Comparison of ENCODE assay signal across 1 cellular context in the genomic region with DNA sequence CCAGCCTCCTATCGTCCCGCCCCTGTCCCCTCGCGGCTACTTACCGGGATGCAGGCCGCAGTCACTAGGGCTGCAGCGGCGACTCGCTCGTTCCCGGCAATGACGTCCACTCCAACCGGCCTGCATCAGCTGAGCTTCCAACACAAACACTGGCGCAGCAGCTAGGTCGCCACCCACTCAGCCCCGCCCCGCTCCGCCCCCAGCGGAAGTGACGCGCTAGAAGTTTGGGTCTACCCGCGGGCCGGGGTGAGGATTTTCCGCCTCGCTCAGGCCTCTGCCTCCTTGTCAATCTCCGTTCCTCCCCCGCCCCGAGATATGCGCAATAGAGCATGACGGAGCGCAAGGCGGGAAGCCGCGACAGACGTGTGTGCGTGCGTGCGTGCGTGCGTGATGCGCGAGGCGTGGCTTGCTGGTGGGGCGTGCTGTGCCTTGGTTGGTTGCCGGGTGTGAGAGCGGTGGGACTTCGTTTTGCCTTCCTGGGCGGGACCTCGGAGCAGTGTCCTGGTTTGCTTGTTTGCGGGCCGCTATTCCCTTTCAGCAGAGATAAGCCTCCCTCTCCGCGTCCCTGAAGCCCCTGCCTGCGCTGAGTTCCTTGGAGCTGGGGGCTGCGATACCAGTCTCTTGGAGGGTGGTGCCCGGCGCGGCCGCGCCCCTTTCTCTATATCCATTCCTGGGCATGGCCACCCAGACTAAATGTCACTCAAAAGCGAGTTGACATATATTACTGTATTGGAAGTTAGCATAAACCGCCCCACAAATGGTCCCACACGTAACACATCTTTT.
TF ChIP-seq lines count a peak whose summit lies in the region.

A gene with protein sequence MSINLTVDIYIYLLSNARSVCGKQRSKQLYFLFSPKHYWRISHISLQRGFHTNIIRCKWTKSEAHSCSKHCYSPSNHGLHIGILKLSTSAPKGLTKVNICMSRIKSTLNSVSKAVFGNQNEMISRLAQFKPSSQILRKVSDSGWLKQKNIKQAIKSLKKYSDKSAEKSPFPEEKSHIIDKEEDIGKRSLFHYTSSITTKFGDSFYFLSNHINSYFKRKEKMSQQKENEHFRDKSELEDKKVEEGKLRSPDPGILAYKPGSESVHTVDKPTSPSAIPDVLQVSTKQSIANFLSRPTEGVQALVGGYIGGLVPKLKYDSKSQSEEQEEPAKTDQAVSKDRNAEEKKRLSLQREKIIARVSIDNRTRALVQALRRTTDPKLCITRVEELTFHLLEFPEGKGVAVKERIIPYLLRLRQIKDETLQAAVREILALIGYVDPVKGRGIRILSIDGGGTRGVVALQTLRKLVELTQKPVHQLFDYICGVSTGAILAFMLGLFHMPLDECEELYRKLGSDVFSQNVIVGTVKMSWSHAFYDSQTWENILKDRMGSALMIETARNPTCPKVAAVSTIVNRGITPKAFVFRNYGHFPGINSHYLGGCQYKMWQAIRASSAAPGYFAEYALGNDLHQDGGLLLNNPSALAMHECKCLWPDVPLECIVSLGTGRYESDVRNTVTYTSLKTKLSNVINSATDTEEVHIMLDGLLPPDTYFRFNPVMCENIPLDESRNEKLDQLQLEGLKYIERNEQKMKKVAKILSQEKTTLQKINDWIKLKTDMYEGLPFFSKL (minus strand): TSS at position 151 of the 783 bp plus-strand sequence. CDS start 10,644 bp downstream, outside the sequence.

TF ChIP-seq in K562, 482 proteins besides CTCF, POLR2A, EP300 and RAD21 (continued from another document and continues in another):
- TF ChIP-seq, protein P1, sequence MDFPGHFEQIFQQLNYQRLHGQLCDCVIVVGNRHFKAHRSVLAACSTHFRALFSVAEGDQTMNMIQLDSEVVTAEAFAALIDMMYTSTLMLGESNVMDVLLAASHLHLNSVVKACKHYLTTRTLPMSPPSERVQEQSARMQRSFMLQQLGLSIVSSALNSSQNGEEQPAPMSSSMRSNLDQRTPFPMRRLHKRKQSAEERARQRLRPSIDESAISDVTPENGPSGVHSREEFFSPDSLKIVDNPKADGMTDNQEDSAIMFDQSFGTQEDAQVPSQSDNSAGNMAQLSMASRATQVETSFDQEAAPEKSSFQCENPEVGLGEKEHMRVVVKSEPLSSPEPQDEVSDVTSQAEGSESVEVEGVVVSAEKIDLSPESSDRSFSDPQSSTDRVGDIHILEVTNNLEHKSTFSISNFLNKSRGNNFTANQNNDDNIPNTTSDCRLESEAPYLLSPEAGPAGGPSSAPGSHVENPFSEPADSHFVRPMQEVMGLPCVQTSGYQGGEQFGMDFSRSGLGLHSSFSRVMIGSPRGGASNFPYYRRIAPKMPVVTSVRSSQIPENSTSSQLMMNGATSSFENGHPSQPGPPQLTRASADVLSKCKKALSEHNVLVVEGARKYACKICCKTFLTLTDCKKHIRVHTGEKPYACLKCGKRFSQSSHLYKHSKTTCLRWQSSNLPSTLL (IDR thresholded peaks at IDR 0.05) = no peak
- TF ChIP-seq NFE2 (IDR thresholded peaks at IDR 0.05; ENCODE audit: low read depth) = peak; percentile 80
- TF ChIP-seq, protein P2, sequence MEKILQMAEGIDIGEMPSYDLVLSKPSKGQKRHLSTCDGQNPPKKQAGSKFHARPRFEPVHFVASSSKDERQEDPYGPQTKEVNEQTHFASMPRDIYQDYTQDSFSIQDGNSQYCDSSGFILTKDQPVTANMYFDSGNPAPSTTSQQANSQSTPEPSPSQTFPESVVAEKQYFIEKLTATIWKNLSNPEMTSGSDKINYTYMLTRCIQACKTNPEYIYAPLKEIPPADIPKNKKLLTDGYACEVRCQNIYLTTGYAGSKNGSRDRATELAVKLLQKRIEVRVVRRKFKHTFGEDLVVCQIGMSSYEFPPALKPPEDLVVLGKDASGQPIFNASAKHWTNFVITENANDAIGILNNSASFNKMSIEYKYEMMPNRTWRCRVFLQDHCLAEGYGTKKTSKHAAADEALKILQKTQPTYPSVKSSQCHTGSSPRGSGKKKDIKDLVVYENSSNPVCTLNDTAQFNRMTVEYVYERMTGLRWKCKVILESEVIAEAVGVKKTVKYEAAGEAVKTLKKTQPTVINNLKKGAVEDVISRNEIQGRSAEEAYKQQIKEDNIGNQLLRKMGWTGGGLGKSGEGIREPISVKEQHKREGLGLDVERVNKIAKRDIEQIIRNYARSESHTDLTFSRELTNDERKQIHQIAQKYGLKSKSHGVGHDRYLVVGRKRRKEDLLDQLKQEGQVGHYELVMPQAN (IDR thresholded peaks at IDR 0.05; ENCODE audit: borderline replicate concordance) = peak; percentile 95; the same call in 1 of the 2 replicates
- TF ChIP-seq HIVEP1 (CRISPR knock-in tag; IDR thresholded peaks at IDR 0.05) = peak; percentile 87; the same call in 1 of the 2 replicates
- TF ChIP-seq, protein P3, sequence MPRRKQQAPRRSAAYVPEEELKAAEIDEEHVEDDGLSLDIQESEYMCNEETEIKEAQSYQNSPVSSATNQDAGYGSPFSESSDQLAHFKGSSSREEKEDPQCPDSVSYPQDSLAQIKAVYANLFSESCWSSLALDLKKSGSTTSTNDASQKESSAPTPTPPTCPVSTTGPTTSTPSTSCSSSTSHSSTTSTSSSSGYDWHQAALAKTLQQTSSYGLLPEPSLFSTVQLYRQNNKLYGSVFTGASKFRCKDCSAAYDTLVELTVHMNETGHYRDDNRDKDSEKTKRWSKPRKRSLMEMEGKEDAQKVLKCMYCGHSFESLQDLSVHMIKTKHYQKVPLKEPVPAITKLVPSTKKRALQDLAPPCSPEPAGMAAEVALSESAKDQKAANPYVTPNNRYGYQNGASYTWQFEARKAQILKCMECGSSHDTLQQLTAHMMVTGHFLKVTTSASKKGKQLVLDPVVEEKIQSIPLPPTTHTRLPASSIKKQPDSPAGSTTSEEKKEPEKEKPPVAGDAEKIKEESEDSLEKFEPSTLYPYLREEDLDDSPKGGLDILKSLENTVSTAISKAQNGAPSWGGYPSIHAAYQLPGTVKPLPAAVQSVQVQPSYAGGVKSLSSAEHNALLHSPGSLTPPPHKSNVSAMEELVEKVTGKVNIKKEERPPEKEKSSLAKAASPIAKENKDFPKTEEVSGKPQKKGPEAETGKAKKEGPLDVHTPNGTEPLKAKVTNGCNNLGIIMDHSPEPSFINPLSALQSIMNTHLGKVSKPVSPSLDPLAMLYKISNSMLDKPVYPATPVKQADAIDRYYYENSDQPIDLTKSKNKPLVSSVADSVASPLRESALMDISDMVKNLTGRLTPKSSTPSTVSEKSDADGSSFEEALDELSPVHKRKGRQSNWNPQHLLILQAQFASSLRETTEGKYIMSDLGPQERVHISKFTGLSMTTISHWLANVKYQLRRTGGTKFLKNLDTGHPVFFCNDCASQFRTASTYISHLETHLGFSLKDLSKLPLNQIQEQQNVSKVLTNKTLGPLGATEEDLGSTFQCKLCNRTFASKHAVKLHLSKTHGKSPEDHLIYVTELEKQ (CRISPR knock-in tag; IDR thresholded peaks at IDR 0.05) = 0 out of 2 replicates have a peak, but pooled peaks have one; percentile 46
- no peak for TF ChIP-seq ZNF253 (CRISPR knock-in tag; conservative IDR thresholded peaks at IDR 0.05)
- no peak for TF ChIP-seq SRSF9 (IDR thresholded peaks at IDR 0.05; ENCODE audit: borderline replicate concordance, low read depth, low read length)
- TF ChIP-seq PHF21A (IDR thresholded peaks at IDR 0.05; ENCODE audit: borderline replicate concordance, low read depth) = no peak
- TF ChIP-seq FOXA1 (IDR thresholded peaks at IDR 0.05; ENCODE audit: borderline replicate concordance) = no peak
- TF ChIP-seq, protein P4, sequence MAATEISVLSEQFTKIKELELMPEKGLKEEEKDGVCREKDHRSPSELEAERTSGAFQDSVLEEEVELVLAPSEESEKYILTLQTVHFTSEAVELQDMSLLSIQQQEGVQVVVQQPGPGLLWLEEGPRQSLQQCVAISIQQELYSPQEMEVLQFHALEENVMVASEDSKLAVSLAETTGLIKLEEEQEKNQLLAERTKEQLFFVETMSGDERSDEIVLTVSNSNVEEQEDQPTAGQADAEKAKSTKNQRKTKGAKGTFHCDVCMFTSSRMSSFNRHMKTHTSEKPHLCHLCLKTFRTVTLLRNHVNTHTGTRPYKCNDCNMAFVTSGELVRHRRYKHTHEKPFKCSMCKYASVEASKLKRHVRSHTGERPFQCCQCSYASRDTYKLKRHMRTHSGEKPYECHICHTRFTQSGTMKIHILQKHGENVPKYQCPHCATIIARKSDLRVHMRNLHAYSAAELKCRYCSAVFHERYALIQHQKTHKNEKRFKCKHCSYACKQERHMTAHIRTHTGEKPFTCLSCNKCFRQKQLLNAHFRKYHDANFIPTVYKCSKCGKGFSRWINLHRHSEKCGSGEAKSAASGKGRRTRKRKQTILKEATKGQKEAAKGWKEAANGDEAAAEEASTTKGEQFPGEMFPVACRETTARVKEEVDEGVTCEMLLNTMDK (IDR thresholded peaks at IDR 0.05; ENCODE audit: borderline replicate concordance, insufficient read depth, low read depth, low read length, poor library complexity, severe bottlenecking) = no peak
- TF ChIP-seq, protein P5, sequence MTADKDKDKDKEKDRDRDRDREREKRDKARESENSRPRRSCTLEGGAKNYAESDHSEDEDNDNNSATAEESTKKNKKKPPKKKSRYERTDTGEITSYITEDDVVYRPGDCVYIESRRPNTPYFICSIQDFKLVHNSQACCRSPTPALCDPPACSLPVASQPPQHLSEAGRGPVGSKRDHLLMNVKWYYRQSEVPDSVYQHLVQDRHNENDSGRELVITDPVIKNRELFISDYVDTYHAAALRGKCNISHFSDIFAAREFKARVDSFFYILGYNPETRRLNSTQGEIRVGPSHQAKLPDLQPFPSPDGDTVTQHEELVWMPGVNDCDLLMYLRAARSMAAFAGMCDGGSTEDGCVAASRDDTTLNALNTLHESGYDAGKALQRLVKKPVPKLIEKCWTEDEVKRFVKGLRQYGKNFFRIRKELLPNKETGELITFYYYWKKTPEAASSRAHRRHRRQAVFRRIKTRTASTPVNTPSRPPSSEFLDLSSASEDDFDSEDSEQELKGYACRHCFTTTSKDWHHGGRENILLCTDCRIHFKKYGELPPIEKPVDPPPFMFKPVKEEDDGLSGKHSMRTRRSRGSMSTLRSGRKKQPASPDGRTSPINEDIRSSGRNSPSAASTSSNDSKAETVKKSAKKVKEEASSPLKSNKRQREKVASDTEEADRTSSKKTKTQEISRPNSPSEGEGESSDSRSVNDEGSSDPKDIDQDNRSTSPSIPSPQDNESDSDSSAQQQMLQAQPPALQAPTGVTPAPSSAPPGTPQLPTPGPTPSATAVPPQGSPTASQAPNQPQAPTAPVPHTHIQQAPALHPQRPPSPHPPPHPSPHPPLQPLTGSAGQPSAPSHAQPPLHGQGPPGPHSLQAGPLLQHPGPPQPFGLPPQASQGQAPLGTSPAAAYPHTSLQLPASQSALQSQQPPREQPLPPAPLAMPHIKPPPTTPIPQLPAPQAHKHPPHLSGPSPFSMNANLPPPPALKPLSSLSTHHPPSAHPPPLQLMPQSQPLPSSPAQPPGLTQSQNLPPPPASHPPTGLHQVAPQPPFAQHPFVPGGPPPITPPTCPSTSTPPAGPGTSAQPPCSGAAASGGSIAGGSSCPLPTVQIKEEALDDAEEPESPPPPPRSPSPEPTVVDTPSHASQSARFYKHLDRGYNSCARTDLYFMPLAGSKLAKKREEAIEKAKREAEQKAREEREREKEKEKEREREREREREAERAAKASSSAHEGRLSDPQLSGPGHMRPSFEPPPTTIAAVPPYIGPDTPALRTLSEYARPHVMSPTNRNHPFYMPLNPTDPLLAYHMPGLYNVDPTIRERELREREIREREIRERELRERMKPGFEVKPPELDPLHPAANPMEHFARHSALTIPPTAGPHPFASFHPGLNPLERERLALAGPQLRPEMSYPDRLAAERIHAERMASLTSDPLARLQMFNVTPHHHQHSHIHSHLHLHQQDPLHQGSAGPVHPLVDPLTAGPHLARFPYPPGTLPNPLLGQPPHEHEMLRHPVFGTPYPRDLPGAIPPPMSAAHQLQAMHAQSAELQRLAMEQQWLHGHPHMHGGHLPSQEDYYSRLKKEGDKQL (CRISPR knock-in tag; IDR thresholded peaks at IDR 0.05; ENCODE audit: borderline replicate concordance) = no peak
- TF ChIP-seq, protein P6, sequence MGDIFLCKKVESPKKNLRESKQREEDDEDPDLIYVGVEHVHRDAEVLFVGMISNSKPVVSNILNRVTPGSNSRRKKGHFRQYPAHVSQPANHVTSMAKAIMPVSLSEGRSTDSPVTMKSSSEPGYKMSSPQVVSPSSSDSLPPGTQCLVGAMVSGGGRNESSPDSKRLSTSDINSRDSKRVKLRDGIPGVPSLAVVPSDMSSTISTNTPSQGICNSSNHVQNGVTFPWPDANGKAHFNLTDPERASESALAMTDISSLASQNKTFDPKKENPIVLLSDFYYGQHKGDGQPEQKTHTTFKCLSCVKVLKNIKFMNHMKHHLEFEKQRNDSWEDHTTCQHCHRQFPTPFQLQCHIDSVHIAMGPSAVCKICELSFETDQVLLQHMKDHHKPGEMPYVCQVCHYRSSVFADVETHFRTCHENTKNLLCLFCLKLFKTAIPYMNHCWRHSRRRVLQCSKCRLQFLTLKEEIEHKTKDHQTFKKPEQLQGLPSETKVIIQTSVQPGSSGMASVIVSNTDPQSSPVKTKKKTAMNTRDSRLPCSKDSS (IDR thresholded peaks at IDR 0.05; ENCODE audit: low read depth, partially characterized antibody) = no peak
- peak; percentile 42 for TF ChIP-seq FOXM1 (IDR thresholded peaks at IDR 0.05; ENCODE audit: low read depth)
- peak; percentile 51; the same call in 1 of the 2 replicates for TF ChIP-seq FOXM1 (CRISPR knock-in tag; IDR thresholded peaks at IDR 0.05; ENCODE audit: low read depth)
- TF ChIP-seq ZNF24 (IDR thresholded peaks at IDR 0.05) = 0 out of 2 replicates have a peak, but pooled peaks have one; percentile 9
- peak; percentile 66; the same call in 1 of the 2 replicates for TF ChIP-seq KLF16 (IDR thresholded peaks at IDR 0.05)
- TF ChIP-seq, protein P7, sequence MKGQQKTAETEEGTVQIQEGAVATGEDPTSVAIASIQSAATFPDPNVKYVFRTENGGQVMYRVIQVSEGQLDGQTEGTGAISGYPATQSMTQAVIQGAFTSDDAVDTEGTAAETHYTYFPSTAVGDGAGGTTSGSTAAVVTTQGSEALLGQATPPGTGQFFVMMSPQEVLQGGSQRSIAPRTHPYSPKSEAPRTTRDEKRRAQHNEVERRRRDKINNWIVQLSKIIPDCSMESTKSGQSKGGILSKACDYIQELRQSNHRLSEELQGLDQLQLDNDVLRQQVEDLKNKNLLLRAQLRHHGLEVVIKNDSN (CRISPR knock-in tag; IDR thresholded peaks at IDR 0.05) = peak; percentile 78
- no peak for TF ChIP-seq ESRRB (CRISPR knock-in tag; IDR thresholded peaks at IDR 0.05; ENCODE audit: borderline replicate concordance)
- 0 out of 2 replicates have a peak, but pooled peaks have one; percentile 13 for TF ChIP-seq CC2D1A (IDR thresholded peaks at IDR 0.05)
- no peak for TF ChIP-seq ZNF311 (CRISPR knock-in tag; IDR thresholded peaks at IDR 0.05)
- no peak for TF ChIP-seq KDM2B (CRISPR knock-in tag; IDR thresholded peaks at IDR 0.05)
- no peak; the same call in 1 of the 2 replicates for TF ChIP-seq JUN (IDR thresholded peaks at IDR 0.05; ENCODE audit: borderline replicate concordance, low read depth, low read length)
- TF ChIP-seq JUN (CRISPR knock-in tag; IDR thresholded peaks at IDR 0.05; ENCODE audit: borderline replicate concordance) = peak; percentile 86; the same call in 1 of the 2 replicates
- TF ChIP-seq MCM7 (IDR thresholded peaks at IDR 0.05) = no peak
- TF ChIP-seq RCOR1 (IDR thresholded peaks at IDR 0.05; ENCODE audit: borderline replicate concordance in 1 of 2, low read depth in 2 of 2, low read length in 2 of 2) = peak in 1 of 2 experiments; percentile 77; a peak in 2 of 4 replicates
- TF ChIP-seq TARDBP (IDR thresholded peaks at IDR 0.05) = peak; percentile 48
- TF ChIP-seq DIDO1 (tag; IDR thresholded peaks at IDR 0.05; ENCODE audit: low read depth) = no peak
- peak; percentile 92; the same call in 1 of the 2 replicates for TF ChIP-seq HDGF (IDR thresholded peaks at IDR 0.05)
- TF ChIP-seq TAF9B (IDR thresholded peaks at IDR 0.05; ENCODE audit: partially characterized antibody) = peak; percentile 78
- TF ChIP-seq NR4A1 (CRISPR knock-in tag; IDR thresholded peaks at IDR 0.05) = 0 out of 2 replicates have a peak, but pooled peaks have one; percentile 92
- TF ChIP-seq NR4A1 (tag; IDR thresholded peaks at IDR 0.05) = no peak
- no peak for TF ChIP-seq MTF1 (CRISPR knock-in tag; IDR thresholded peaks at IDR 0.05; ENCODE audit: borderline replicate concordance)
- no peak for TF ChIP-seq ZNF316 (IDR thresholded peaks at IDR 0.05)
- TF ChIP-seq KLF10 (CRISPR knock-in tag; IDR thresholded peaks at IDR 0.05) = no peak
